9 cellular contexts compared by ENCODE assay signal in genomic region chr6:125792172-125792571, GRCh38. TPM values are rescaled to one million over a fixed set of nuclear protein-coding genes. Genes with fewer than 3 reads are reported as not detected.
DNase-seq lines count a peak whose midpoint lies in the region; ATAC-seq and TF ChIP-seq lines count a peak whose summit lies in the region.
"Had no signal": no experiment of that assay in that cellular context is flagged by ENCODE, and none has a peak within 500 bp of the region (broad histone marks: within the 10 kb centered on the region; RNA-seq: fewer than 3 reads in every experiment).

No MANE protein-coding gene starts in this region.

- intact Hi-C loops in activated CD4-positive, alpha-beta T cell treated with anti-CD3 and anti-CD28 coated beads for 36 hours (cut with DNase I, micrococcal nuclease) = loop anchor here in 1 of 2 experiments (5.0 kb wide), 1 partner anchor 1475 kb away; the partner anchor contains the start of gene RNF146
- intact Hi-C loops in esophagus squamous epithelium (cut with DNase I) = no loop called here

- POLR2A ChIA-PET in activated CD4-positive, alpha-beta T cell treated with anti-CD3 and anti-CD28 coated beads for 36 hours (lab: Charles Lee) = interaction anchor here (1.0 to 2.4 kb wide), 4 partner anchors 15 to 164 kb away, joined by 3 to 21 read pairs (median 6); partner anchors contain the start of gene HINT3

- peak overlapping the region; percentile 91 for H3K27ac Mint-ChIP-seq in activated CD4-positive, alpha-beta T cell treated with anti-CD3 and anti-CD28 coated beads for 36 hours
- H3K27ac Mint-ChIP-seq in T-helper 17 cell = peak overlapping the region; percentile 86
- H3K27ac Mint-ChIP-seq in stimulated activated naive CD8-positive, alpha-beta T cell treated with anti-CD3 and anti-CD28 coated beads, Interleukin-15, amount 100 ng/mL, for 72 hours = no peak overlapping the region

- no peaks in the 10 kb centered on the region for H3K9me3 ChIP-seq in T-helper 17 cell (ENCODE audit: control insufficient read depth, low read length, poor library complexity, severe bottlenecking)
- H3K9me3 ChIP-seq in esophagus squamous epithelium = no peaks in the 10 kb centered on the region
- H3K9me3 ChIP-seq: MG63 had no signal

- peaks cover 55% of the 10 kb centered on the region for H3K4me1 Mint-ChIP-seq in activated CD4-positive, alpha-beta T cell treated with anti-CD3 and anti-CD28 coated beads for 36 hours
- H3K4me1 Mint-ChIP-seq in T-helper 17 cell = peaks cover 40% of the 10 kb centered on the region
- peaks cover 56% of the 10 kb centered on the region for H3K4me1 Mint-ChIP-seq in stimulated activated naive CD8-positive, alpha-beta T cell treated with anti-CD3 and anti-CD28 coated beads, Interleukin-15, amount 100 ng/mL, for 72 hours

- H3K27ac ChIP-seq in esophagus squamous epithelium = peak overlapping the region; percentile 63 to 97 (median 95)

- DNase-seq in activated CD4-positive, alpha-beta T cell treated with anti-CD3 and anti-CD28 coated beads for 36 hours = no peak
- DNase-seq in activated CD4-positive, alpha-beta T cell treated with anti-CD3 and anti-CD28 coated beads for 4 hours = no peak
- DNase-seq in T-helper 17 cell = no peak
- no peak for DNase-seq in esophagus squamous epithelium (lab: John Stamatoyannopoulos, UW)
- no peak for DNase-seq in stimulated activated naive CD8-positive, alpha-beta T cell treated with anti-CD3 and anti-CD28 coated beads, Interleukin-15, amount 100 ng/mL, for 72 hours
- no peak for DNase-seq in NCI-H774 (lab: John Stamatoyannopoulos, UW)
- no peak for DNase-seq in NCI-H1694 (lab: John Stamatoyannopoulos, UW)

- 28 to 40% methylated on average over 3 of the region's 3 CpGs for WGBS in esophagus squamous epithelium, 2 donors

- peak overlapping the region; percentile 96 for H3K4me3 Mint-ChIP-seq in activated CD4-positive, alpha-beta T cell treated with anti-CD3 and anti-CD28 coated beads for 36 hours
- H3K4me3 Mint-ChIP-seq in T-helper 17 cell = peak overlapping the region; percentile 98
- peak overlapping the region; percentile 85 to 91 for H3K4me3 Mint-ChIP-seq in stimulated activated naive CD8-positive, alpha-beta T cell treated with anti-CD3 and anti-CD28 coated beads, Interleukin-15, amount 100 ng/mL, for 72 hours

- no peaks in the 10 kb centered on the region for H3K9me3 Mint-ChIP-seq in activated CD4-positive, alpha-beta T cell treated with anti-CD3 and anti-CD28 coated beads for 36 hours (ENCODE audit: low read depth)
- H3K9me3 Mint-ChIP-seq in stimulated activated naive CD8-positive, alpha-beta T cell treated with anti-CD3 and anti-CD28 coated beads, Interleukin-15, amount 100 ng/mL, for 72 hours = no peaks in the 10 kb centered on the region

- TF ChIP-seq CTCF in esophagus squamous epithelium (IDR thresholded peaks at IDR 0.05) = no peak

- peaks cover 15 to 67% (median 44%) of the 10 kb centered on the region in 3 donors for H3K4me1 ChIP-seq in esophagus squamous epithelium

- TF ChIP-seq POLR2A in esophagus squamous epithelium (IDR thresholded peaks at IDR 0.05) = no peak

- H3K36me3 ChIP-seq in esophagus squamous epithelium = no peaks in the 10 kb centered on the region
- H3K36me3 ChIP-seq: MG63 had no signal

- no peak for ATAC-seq in activated CD4-positive, alpha-beta T cell treated with anti-CD3 and anti-CD28 coated beads for 36 hours
- ATAC-seq in T-helper 17 cell (no peak), GM19455 (IDR thresholded peaks at IDR 0.05; ENCODE audit: unreplicated experiment) (no peak)
- ATAC-seq in stimulated activated naive CD8-positive, alpha-beta T cell treated with anti-CD3 and anti-CD28 coated beads, Interleukin-15, amount 100 ng/mL, for 72 hours = no peak

- CTCF ChIA-PET in activated CD4-positive, alpha-beta T cell treated with anti-CD3 and anti-CD28 coated beads for 36 hours (lab: Charles Lee) = interaction anchor here (0.7 to 4.0 kb wide), 25 partner anchors 10 to 479 kb away, joined by 3 to 80 read pairs (median 4); partner anchors contain the start of gene HINT3

- H3K27me3 ChIP-seq in esophagus squamous epithelium = no peaks in the 10 kb centered on the region
- H3K27me3 ChIP-seq: MG63 had no signal

- H3K36me3 Mint-ChIP-seq in activated CD4-positive, alpha-beta T cell treated with anti-CD3 and anti-CD28 coated beads for 36 hours (ENCODE audit: low read depth) = peaks cover 15% of the 10 kb centered on the region
- H3K36me3 Mint-ChIP-seq in T-helper 17 cell (ENCODE audit: low read depth) = peaks cover 3% of the 10 kb centered on the region

- no peaks in the 10 kb centered on the region for H3K27me3 Mint-ChIP-seq in activated CD4-positive, alpha-beta T cell treated with anti-CD3 and anti-CD28 coated beads for 36 hours
- H3K27me3 Mint-ChIP-seq in T-helper 17 cell = no peaks in the 10 kb centered on the region
- no peaks in the 10 kb centered on the region for H3K27me3 Mint-ChIP-seq in stimulated activated naive CD8-positive, alpha-beta T cell treated with anti-CD3 and anti-CD28 coated beads, Interleukin-15, amount 100 ng/mL, for 72 hours

- H3K4me3 ChIP-seq in esophagus squamous epithelium = peak overlapping the region in 3 of 4 donors; percentile 76 to 94 (median 78)

RNA-seq across cellular contexts. Expression of gene NCOA7, which starts 1.4 kb away (rescaled TPM):
- 10 to 100 TPM; 54.3 to 67.4 TPM for total RNA-seq in activated CD4-positive, alpha-beta T cell treated with anti-CD3 and anti-CD28 coated beads for 36 hours
- total RNA-seq in T-helper 17 cell (10 to 100 TPM; 49.5 to 62.4 TPM), esophagus squamous epithelium (10 to 100 TPM; 30.9 to 85.1 (median 45.8) TPM)

RNA-seq across cellular contexts. Expression of gene HEY2, which starts 42.7 kb away (rescaled TPM):
- total RNA-seq in activated CD4-positive, alpha-beta T cell treated with anti-CD3 and anti-CD28 coated beads for 36 hours = not detected
- total RNA-seq in T-helper 17 cell (under 1 TPM in 1 of 2 donors, not detected in 1; 0.23 TPM), esophagus squamous epithelium (1 to 10 TPM in 2 of 4 donors, under 1 TPM in 1, not detected in 1; 0.61 to 2.8 (median 1.3) TPM)

Comparison
In these comparisons a context has a peak if more than half of its experiments do, and no peak if none do; other contexts are left out.
1. H3K27ac Mint-ChIP-seq: peak in activated CD4-positive, alpha-beta T cell treated with anti-CD3 and anti-CD28 coated beads for 36 hours (single experiment) and T-helper 17 cell (single experiment); none in stimulated activated naive CD8-positive, alpha-beta T cell treated with anti-CD3 and anti-CD28 coated beads, Interleukin-15, amount 100 ng/mL, for 72 hours (0 of 2).
2. Peak in every context shown above with its lines, with median percentiles within 50 percentile points of each other: H3K4me3 Mint-ChIP-seq.